In genomic region chr11:27972432-27973170, GRCh38 we compare ENCODE assay signal across 24 cellular contexts.
A peak's percentile ranks its signal among the peaks of the same experiment; 100 is the strongest.
DNase-seq lines count a peak whose midpoint lies in the region; ATAC-seq, FAIRE-seq and TF ChIP-seq lines count a peak whose summit lies in the region.
"Had no signal": no experiment of that assay in that cellular context is flagged by ENCODE, and none has a peak within 500 bp of the region (broad histone marks: within the 10 kb centered on the region; RNA-seq: fewer than 3 reads in every experiment).

No MANE protein-coding gene starts in this region.

- H3K27me3 ChIP-seq in effector memory CD4-positive, alpha-beta T cell (replicated peaks; ENCODE audit: control insufficient read depth, insufficient read depth, low read length, poor library complexity, severe bottlenecking): no peaks in the 10 kb centered on the region
- H3K27me3 ChIP-seq: BE2C, thyroid gland had no signal

- FAIRE-seq in H54 (lab: Jason Lieb, UNC) (peak; percentile 81), RCC 7860 (lab: Jason Lieb, UNC) (no peak)
- FAIRE-seq: GM19239 had no signal

- H3K4me1 Mint-ChIP-seq in stimulated activated memory B cell treated with anti-CD40 and anti-IgM and Interleukin-4, amounts not matched to agents 10 μg/mL and 1 μg/mL and 100 μg/mL, for 72 hours: no peaks in the 10 kb centered on the region
- H3K4me1 Mint-ChIP-seq: brain; stimulated activated naive B cell treated with anti-CD40 and anti-IgM and Interleukin-4, amounts not matched to agents 10 μg/mL and 1 μg/mL and 100 μg/mL, for 72 hours had no signal

- peak; percentile 35 for DNase-seq in H54 (ENCODE audit: insufficient read length, low spot score)
- peak; percentile 58 for DNase-seq in RCC 7860 (ENCODE audit: low spot score)
- peak; percentile 51 for DNase-seq in fibroblast of villous mesenchyme (ENCODE audit: low read depth)
- no peak for DNase-seq in effector memory CD4-positive, alpha-beta T cell
- no peak for DNase-seq in H4 (ENCODE audit: low spot score)
- DNase-seq: activated CD4-positive, alpha-beta T cell treated with anti-CD3 and anti-CD28 coated beads for 1 hour; BE2C; COR-L47; dermis blood vessel endothelial cell; GF-D8; NCI-H1694; NCI-H2227 treated with DMSO at 0.1 percent for 48 hours; right cardiac atrium; RPMI8226; stimulated activated naive B cell treated with anti-CD40 and anti-IgM and Interleukin-4, amounts not matched to agents 10 μg/mL and 1 μg/mL and 100 μg/mL, for 72 hours; thyroid gland had no signal

- H3K9me3 Mint-ChIP-seq in stimulated activated memory B cell treated with anti-CD40 and anti-IgM and Interleukin-4, amounts not matched to agents 10 μg/mL and 1 μg/mL and 100 μg/mL, for 72 hours: no peaks in the 10 kb centered on the region
- H3K9me3 Mint-ChIP-seq: activated T-helper 1 cell treated with anti-CD3 and anti-CD28 coated beads, Interleukin-12 subunit alpha, Interleukin-12 subunit beta, Interleukin-2, Interleukin-4 antibody, amounts not matched to agents 30 ng/mL and 10 ng/mL and 1 ng/mL, durations not matched to agents 14 hours and 24 hours and 36 hours; brain; stimulated activated naive B cell treated with anti-CD40 and anti-IgM and Interleukin-4, amounts not matched to agents 10 μg/mL and 1 μg/mL and 100 μg/mL, for 72 hours had no signal

- TF ChIP-seq POLR2A in H54 (IDR thresholded peaks at IDR 0.05; ENCODE audit: low read depth, low read length): no peak

- no peaks in the 10 kb centered on the region for H3K36me3 ChIP-seq in effector memory CD4-positive, alpha-beta T cell (ENCODE audit: control insufficient read depth, insufficient read depth, low read length)
- H3K36me3 ChIP-seq: BE2C, thyroid gland had no signal

- no peaks in the 10 kb centered on the region for H3K36me3 Mint-ChIP-seq in stimulated activated memory B cell treated with anti-CD40 and anti-IgM and Interleukin-4, amounts not matched to agents 10 μg/mL and 1 μg/mL and 100 μg/mL, for 72 hours
- H3K36me3 Mint-ChIP-seq: activated naive CD8-positive, alpha-beta T cell; brain; stimulated activated naive B cell treated with anti-CD40 and anti-IgM and Interleukin-4, amounts not matched to agents 10 μg/mL and 1 μg/mL and 100 μg/mL, for 72 hours had no signal

- no peaks in the 10 kb centered on the region for H3K9me3 ChIP-seq in effector memory CD4-positive, alpha-beta T cell (ENCODE audit: control insufficient read depth, low read length)
- H3K9me3 ChIP-seq: BE2C, thyroid gland had no signal

- peak; percentile 24 for ATAC-seq in stimulated activated memory B cell treated with anti-CD40 and anti-IgM and Interleukin-4, amounts not matched to agents 10 μg/mL and 1 μg/mL and 100 μg/mL, for 72 hours
- ATAC-seq in GM19324 (IDR thresholded peaks at IDR 0.05; ENCODE audit: low FRiP score, unreplicated experiment): no peak
- ATAC-seq: right cardiac atrium; stimulated activated naive B cell treated with anti-CD40 and anti-IgM and Interleukin-4, amounts not matched to agents 10 μg/mL and 1 μg/mL and 100 μg/mL, for 72 hours had no signal

- H3K27ac ChIP-seq in effector memory CD4-positive, alpha-beta T cell (ENCODE audit: insufficient read depth, low read length, poor library complexity, severe bottlenecking): no peak overlapping the region
- H3K27ac ChIP-seq: epithelial cell of prostate, thyroid gland had no signal

- H3K4me3 ChIP-seq in fibroblast of villous mesenchyme (ENCODE audit: low read depth, low read length): no peak overlapping the region
- H3K4me3 ChIP-seq in effector memory CD4-positive, alpha-beta T cell (ENCODE audit: insufficient read depth, low read depth, low read length, poor library complexity, severe bottlenecking): no peak overlapping the region
- H3K4me3 ChIP-seq: lung, thyroid gland had no signal

- no peaks in the 10 kb centered on the region for H3K4me1 ChIP-seq in effector memory CD4-positive, alpha-beta T cell (ENCODE audit: control insufficient read depth, insufficient read depth, low read length, poor library complexity, severe bottlenecking)
- H3K4me1 ChIP-seq: BE2C, thyroid gland had no signal

- TF ChIP-seq CTCF in fibroblast of villous mesenchyme (IDR thresholded peaks at IDR 0.05; ENCODE audit: insufficient read depth, low read depth, low read length): no peak

- H3K27me3 Mint-ChIP-seq in stimulated activated memory B cell treated with anti-CD40 and anti-IgM and Interleukin-4, amounts not matched to agents 10 μg/mL and 1 μg/mL and 100 μg/mL, for 72 hours: no peaks in the 10 kb centered on the region
- H3K27me3 Mint-ChIP-seq: stimulated activated naive B cell treated with anti-CD40 and anti-IgM and Interleukin-4, amounts not matched to agents 10 μg/mL and 1 μg/mL and 100 μg/mL, for 72 hours had no signal

- H3K27ac Mint-ChIP-seq in stimulated activated memory B cell treated with anti-CD40 and anti-IgM and Interleukin-4, amounts not matched to agents 10 μg/mL and 1 μg/mL and 100 μg/mL, for 72 hours: no peak overlapping the region
- H3K27ac Mint-ChIP-seq: activated naive CD8-positive, alpha-beta T cell; activated T-helper 1 cell treated with anti-CD3 and anti-CD28 coated beads, Interleukin-12 subunit alpha, Interleukin-12 subunit beta, Interleukin-2, Interleukin-4 antibody, amounts not matched to agents 30 ng/mL and 10 ng/mL and 1 ng/mL, durations not matched to agents 14 hours and 24 hours and 36 hours; brain; stimulated activated naive B cell treated with anti-CD40 and anti-IgM and Interleukin-4, amounts not matched to agents 10 μg/mL and 1 μg/mL and 100 μg/mL, for 72 hours had no signal

- H3K4me3 Mint-ChIP-seq in stimulated activated memory B cell treated with anti-CD40 and anti-IgM and Interleukin-4, amounts not matched to agents 10 μg/mL and 1 μg/mL and 100 μg/mL, for 72 hours: no peak overlapping the region
- H3K4me3 Mint-ChIP-seq: activated naive CD8-positive, alpha-beta T cell; activated T-helper 1 cell treated with anti-CD3 and anti-CD28 coated beads, Interleukin-12 subunit alpha, Interleukin-12 subunit beta, Interleukin-2, Interleukin-4 antibody, amounts not matched to agents 30 ng/mL and 10 ng/mL and 1 ng/mL, durations not matched to agents 14 hours and 24 hours and 36 hours; brain; stimulated activated naive B cell treated with anti-CD40 and anti-IgM and Interleukin-4, amounts not matched to agents 10 μg/mL and 1 μg/mL and 100 μg/mL, for 72 hours had no signal

Comparison
In these comparisons a context has a peak if more than half of its experiments do, and no peak if none do; other contexts are left out.
1. DNase-seq: peak in H54 (single experiment), RCC 7860 (single experiment) and fibroblast of villous mesenchyme (single experiment); none in effector memory CD4-positive, alpha-beta T cell (0 of 3) and H4 (single experiment).